Comparison of ENCODE assay signal across 24 cellular contexts in genomic region chr11:93869830-93870229, GRCh38. TPM values are rescaled to one million over a fixed set of nuclear protein-coding genes. Genes with fewer than 3 reads are reported as not detected.
"Had no signal": no experiment of that assay in that cellular context is flagged by ENCODE, and none has a peak within 500 bp of the region (broad histone marks: within the 10 kb centered on the region; RNA-seq: fewer than 3 reads in every experiment).

No MANE protein-coding gene starts in this region.

- H3K4me2 ChIP-seq: neural progenitor cell had no signal

- H3K9ac ChIP-seq: neural progenitor cell had no signal

- H3K27ac ChIP-seq: coronary artery, heart right ventricle, neural progenitor cell, pancreas, suprapubic skin, tibial artery, upper lobe of left lung, uterus had no signal

- H3K4me1 Mint-ChIP-seq: mesothelial cell of epicardium, natural killer cell, neural progenitor cell had no signal

- H3K4me1 ChIP-seq: heart right ventricle, neural progenitor cell, pancreas, suprapubic skin, tibial artery, upper lobe of left lung, uterus had no signal

- H3K9me3 Mint-ChIP-seq: natural killer cell, neural progenitor cell had no signal

- H3K27ac Mint-ChIP-seq: endodermal cell, mesothelial cell of epicardium, natural killer cell, neural progenitor cell, progenitor cell of endocrine pancreas had no signal

- H3K36me3 ChIP-seq: heart right ventricle, neural progenitor cell, pancreas, suprapubic skin, tibial artery, upper lobe of left lung, uterus had no signal

- H3K9me3 ChIP-seq: heart right ventricle, pancreas, suprapubic skin, tibial artery, upper lobe of left lung, uterus had no signal

- H3K4me3 ChIP-seq: coronary artery, heart right ventricle, neural progenitor cell, pancreas, suprapubic skin, tibial artery, upper lobe of left lung, uterus had no signal

- H3K36me3 Mint-ChIP-seq: mesothelial cell of epicardium, natural killer cell, neural progenitor cell had no signal

- H3K27me3 ChIP-seq: heart right ventricle, neural progenitor cell, pancreas, suprapubic skin, tibial artery, upper lobe of left lung, uterus had no signal

- DNase-seq: effector CD4-positive, alpha-beta T cell; endodermal cell; heart right ventricle; hypothalamus; islet precursor cell; natural killer cell; nucleus accumbens; pancreas; right cardiac atrium; small intestine; stimulated activated CD4-positive, alpha-beta T cell treated with anti-CD3 and anti-CD28 coated beads, Interleukin-12 subunit alpha, Interleukin-12 subunit beta, amount 100 ng/mL, for 4 hours; stimulated activated CD4-positive, alpha-beta T cell treated with anti-CD3 and anti-CD28 coated beads, Interleukin-2, amount 100 ng/mL, for 48 hours; stimulated activated naive CD8-positive, alpha-beta T cell treated with anti-CD3 and anti-CD28 coated beads, Interleukin-15, Interleukin-2, amounts not matched to agents 100 U/mL and 50 U/mL, for 24 hours; tibial artery; upper lobe of left lung; uterus had no signal

- H3K4me3 Mint-ChIP-seq: endodermal cell, mesothelial cell of epicardium, natural killer cell, neural progenitor cell had no signal

- ATAC-seq: heart right ventricle; left lobe of liver; natural killer cell; pancreas; right cardiac atrium; stimulated activated naive CD8-positive, alpha-beta T cell treated with anti-CD3 and anti-CD28 coated beads, Interleukin-15, Interleukin-2, amounts not matched to agents 100 U/mL and 50 U/mL, for 24 hours had no signal

RNA-seq across cellular contexts. Expression of gene VSTM5, which starts 19.4 kb away (rescaled TPM):
- total RNA-seq: glomerular endothelial cell, left lobe of liver, mesothelial cell of epicardium, myocyte, natural killer cell had no signal
